Comparison of ENCODE assay signal across 14 cellular contexts in the genomic region with DNA sequence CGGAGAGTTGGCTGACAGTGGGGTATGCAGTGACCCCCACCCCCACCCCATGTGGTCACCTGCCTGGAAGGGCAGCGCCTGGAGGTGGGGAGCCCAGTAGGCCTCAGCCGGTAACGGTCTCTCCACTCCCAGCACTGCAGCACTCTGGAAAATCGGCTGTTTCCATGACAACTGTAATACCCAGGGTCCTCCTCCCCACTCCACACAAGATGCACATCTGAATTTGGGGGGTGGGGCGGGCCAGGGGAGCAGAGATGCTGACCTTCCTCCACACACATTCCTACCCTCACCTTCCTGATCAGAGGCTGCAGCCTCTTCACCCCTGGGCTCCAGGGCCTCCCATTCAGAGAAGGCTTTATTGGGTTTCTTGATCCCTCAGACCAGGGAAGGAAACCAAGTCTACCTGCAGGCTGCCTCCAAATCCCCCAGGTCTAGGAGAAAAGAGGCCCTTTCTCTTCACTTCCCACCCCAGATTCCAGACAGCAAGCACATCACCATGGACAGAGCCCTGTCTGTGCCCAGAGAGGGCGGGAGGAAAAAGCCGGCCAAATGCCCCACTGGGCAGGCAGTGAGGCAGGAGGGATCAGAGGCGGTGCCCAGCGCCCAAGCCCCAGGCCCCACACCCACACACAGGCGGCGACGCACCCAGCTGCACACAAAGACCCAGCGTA. TPM values are rescaled to one million over a fixed set of nuclear protein-coding genes. Genes with fewer than 3 reads are reported as not detected.
DNase-seq lines count a peak whose midpoint lies in the region; ATAC-seq and TF ChIP-seq lines count a peak whose summit lies in the region.
"Had no signal": no experiment of that assay in that cellular context is flagged by ENCODE, and none has a peak within 500 bp of the region (broad histone marks: within the 10 kb centered on the region; RNA-seq: fewer than 3 reads in every experiment).

No MANE protein-coding gene starts in this region.

- TF ChIP-seq CTCF in right atrium auricular region (IDR thresholded peaks at IDR 0.05) (no peak), endothelial cell (IDR thresholded peaks at IDR 0.05; ENCODE audit: unreplicated experiment) (no peak), vagina (IDR thresholded peaks at IDR 0.05) (no peak)

- H3K27ac ChIP-seq in right atrium auricular region (no peak overlapping the region), mucosa of rectum (ENCODE audit: low read depth in 2 of 2, low read length in 2 of 2) (peak overlapping the region in 1 of 2 donors; percentile 52), vagina (no peak overlapping the region)
- H3K27ac ChIP-seq: tibial artery had no signal

- H3K4me1 ChIP-seq in right atrium auricular region (peaks cover 0 to 12% of the 10 kb centered on the region in 2 donors), mucosa of rectum (ENCODE audit: control insufficient read depth in 2 of 2, insufficient read depth in 2 of 2, low read length in 2 of 2) (peaks cover 6 to 7% of the 10 kb centered on the region in 2 donors), vagina (peaks cover 16% of the 10 kb centered on the region)

- TF ChIP-seq POLR2A in vagina (IDR thresholded peaks at IDR 0.05): no peak

- H3K36me3 Mint-ChIP-seq in endothelial cell (ENCODE audit: low read depth, unreplicated experiment): peaks cover 8% of the 10 kb centered on the region
- H3K36me3 Mint-ChIP-seq in activated naive CD4-positive, alpha-beta T cell treated with anti-CD3 and anti-CD28 coated beads, Interleukin-2, amount 50 U/mL, for 72 hours: no peaks in the 10 kb centered on the region
- no peaks in the 10 kb centered on the region for H3K36me3 Mint-ChIP-seq in activated naive CD4-positive, alpha-beta T cell treated with anti-CD3 and anti-CD28 coated beads for 36 hours (ENCODE audit: low read depth)

- DNase-seq in Right ventricle myocardium superior (no peak), right atrium auricular region (ENCODE audit: low spot score) (no peak), endothelial cell (ENCODE audit: low spot score) (no peak), vagina (ENCODE audit: extremely low spot score in 2 of 2) (no peak)
- no peak for DNase-seq in activated naive CD4-positive, alpha-beta T cell treated with anti-CD3 and anti-CD28 coated beads, Interleukin-2, amount 50 U/mL, for 72 hours (ENCODE audit: low spot score in 2 of 2)
- DNase-seq in activated naive CD4-positive, alpha-beta T cell treated with anti-CD3 and anti-CD28 coated beads for 36 hours: no peak
- DNase-seq in activated CD8-positive, alpha-beta memory T cell treated with anti-CD3 and anti-CD28 coated beads, Interleukin-2, amount 50 U/mL, for 48 hours: no peak
- DNase-seq: amniotic stem cell; effector CD8-positive, alpha-beta T cell; NCI-H510A; SHP77 treated with DMSO at 0.1 percent for 48 hours; tibial artery had no signal

- H3K9me3 Mint-ChIP-seq in endothelial cell (ENCODE audit: unreplicated experiment): no peaks in the 10 kb centered on the region
- H3K9me3 Mint-ChIP-seq in activated naive CD4-positive, alpha-beta T cell treated with anti-CD3 and anti-CD28 coated beads, Interleukin-2, amount 50 U/mL, for 72 hours: no peaks in the 10 kb centered on the region
- H3K9me3 Mint-ChIP-seq in activated naive CD4-positive, alpha-beta T cell treated with anti-CD3 and anti-CD28 coated beads for 36 hours: no peaks in the 10 kb centered on the region

- peaks cover 0 to 5% of the 10 kb centered on the region in 2 donors for H3K27me3 ChIP-seq in right atrium auricular region
- H3K27me3 ChIP-seq in mucosa of rectum (ENCODE audit: control insufficient read depth in 2 of 2, insufficient read depth in 2 of 2, low read length in 2 of 2): peaks cover 14 to 25% of the 10 kb centered on the region in 2 donors
- H3K27me3 ChIP-seq in vagina: no peaks in the 10 kb centered on the region

- H3K9me3 ChIP-seq in right atrium auricular region: no peaks in the 10 kb centered on the region
- no peaks in the 10 kb centered on the region for H3K9me3 ChIP-seq in mucosa of rectum (ENCODE audit: control insufficient read depth in 2 of 2, low read length in 2 of 2)
- no peaks in the 10 kb centered on the region for H3K9me3 ChIP-seq in vagina
- H3K9me3 ChIP-seq: HAP-1, tibial artery had no signal

- peaks cover 27% of the 10 kb centered on the region for H3K4me1 Mint-ChIP-seq in endothelial cell (ENCODE audit: unreplicated experiment)
- H3K4me1 Mint-ChIP-seq in activated naive CD4-positive, alpha-beta T cell treated with anti-CD3 and anti-CD28 coated beads for 36 hours (ENCODE audit: low read depth): peaks cover 2% of the 10 kb centered on the region

- H3K27me3 Mint-ChIP-seq in endothelial cell (ENCODE audit: unreplicated experiment): peaks cover 7% of the 10 kb centered on the region
- peaks cover 16% of the 10 kb centered on the region for H3K27me3 Mint-ChIP-seq in activated naive CD4-positive, alpha-beta T cell treated with anti-CD3 and anti-CD28 coated beads for 36 hours (ENCODE audit: low read depth)

- intact Hi-C loops in Right ventricle myocardium superior (cut with DNase I): no loop called here
- intact Hi-C loops in vagina (cut with DNase I): no loop called here
- intact Hi-C loops in activated naive CD4-positive, alpha-beta T cell treated with anti-CD3 and anti-CD28 coated beads for 36 hours (cut with micrococcal nuclease): no loop called here

- peak; percentile 22 for ATAC-seq in Right ventricle myocardium superior (ENCODE audit: poor library complexity)
- no peak for ATAC-seq in activated naive CD4-positive, alpha-beta T cell treated with anti-CD3 and anti-CD28 coated beads, Interleukin-2, amount 50 U/mL, for 72 hours

- H3K36me3 ChIP-seq in right atrium auricular region (no peaks in the 10 kb centered on the region), mucosa of rectum (ENCODE audit: control insufficient read depth in 2 of 2, insufficient read depth in 2 of 2, low read length in 2 of 2) (peaks cover 0 to 2% of the 10 kb centered on the region in 2 donors), vagina (no peaks in the 10 kb centered on the region)
- H3K36me3 ChIP-seq: HAP-1 had no signal

- no peak overlapping the region for H3K27ac Mint-ChIP-seq in endothelial cell (ENCODE audit: unreplicated experiment)
- no peak overlapping the region for H3K27ac Mint-ChIP-seq in activated naive CD4-positive, alpha-beta T cell treated with anti-CD3 and anti-CD28 coated beads, Interleukin-2, amount 50 U/mL, for 72 hours
- H3K27ac Mint-ChIP-seq in activated naive CD4-positive, alpha-beta T cell treated with anti-CD3 and anti-CD28 coated beads for 36 hours: no peak overlapping the region

- H3K4me3 ChIP-seq in right atrium auricular region (peak overlapping the region in 1 of 2 donors; percentile 15), mucosa of rectum (ENCODE audit: low read length in 2 of 2) (peak overlapping the region; percentile 41 to 54), vagina (peak overlapping the region; percentile 15 to 22)
- H3K4me3 ChIP-seq: HAP-1 had no signal

- CTCF ChIA-PET in activated naive CD4-positive, alpha-beta T cell treated with anti-CD3 and anti-CD28 coated beads for 36 hours (lab: Charles Lee): no interaction called here

- peak overlapping the region; percentile 42 for H3K4me3 Mint-ChIP-seq in endothelial cell (ENCODE audit: unreplicated experiment)
- no peak overlapping the region for H3K4me3 Mint-ChIP-seq in activated naive CD4-positive, alpha-beta T cell treated with anti-CD3 and anti-CD28 coated beads for 36 hours

- peak overlapping the region in 1 of 2 donors; percentile 33 for H3K9ac ChIP-seq in mucosa of rectum (ENCODE audit: low read depth in 1 of 2, low read length in 2 of 2)

RNA-seq across cellular contexts. Expression of a gene that starts 46.5 kb away (rescaled TPM):
- total RNA-seq in Right ventricle myocardium superior (not detected), right atrium auricular region (not detected), endothelial cell (ENCODE audit: unreplicated experiment) (not detected), vagina (not detected)
- total RNA-seq in activated naive CD4-positive, alpha-beta T cell treated with anti-CD3 and anti-CD28 coated beads, Interleukin-2, amount 50 U/mL, for 72 hours: not detected
- total RNA-seq in activated naive CD4-positive, alpha-beta T cell treated with anti-CD3 and anti-CD28 coated beads for 36 hours: not detected
